Comparison of ENCODE assay signal across 9 cellular contexts in genomic region chr5:10913846-10914245, GRCh38.
A peak's percentile ranks its signal among the peaks of the same experiment; 100 is the strongest.
DNase-seq lines count a peak whose midpoint lies in the region; ATAC-seq, FAIRE-seq and TF ChIP-seq lines count a peak whose summit lies in the region.
"Had no signal": no experiment of that assay in that cellular context is flagged by ENCODE, and none has a peak within 500 bp of the region (broad histone marks: within the 10 kb centered on the region; RNA-seq: fewer than 3 reads in every experiment).

No MANE protein-coding gene starts in this region.

- no peaks in the 10 kb centered on the region for H3K36me3 ChIP-seq in left ventricle myocardium inferior

- no peaks in the 10 kb centered on the region for H3K9me3 ChIP-seq in left ventricle myocardium inferior (replicated peaks)

- DNase-seq in left ventricle myocardium superior, result no peak
- DNase-seq in left ventricle myocardium inferior, result no peak
- peak; percentile 7 for DNase-seq in SHP77 treated with DMSO at 0.1 percent for 48 hours (lab: John Stamatoyannopoulos, UW)
- DNase-seq in fibroblast of pulmonary artery (ENCODE audit: low read depth), result peak; percentile 26
- peak; percentile 79 for DNase-seq in urothelium cell line (ENCODE audit: low spot score)
- no peak for DNase-seq in hippocampal formation (lab: John Stamatoyannopoulos, UW)
- DNase-seq in activated effector memory CD4-positive, alpha-beta T cell treated with Interleukin-2 at 50 U/mL for 16 hours, result no peak
- DNase-seq in NCI-H526 (lab: John Stamatoyannopoulos, UW), result no peak
- DNase-seq: H9 had no signal

- peak; percentile 44 for FAIRE-seq in urothelium cell line (lab: Jason Lieb, UNC)

- H3K4me1 ChIP-seq in left ventricle myocardium inferior, result peaks cover 3% of the 10 kb centered on the region

- H3K27ac ChIP-seq in left ventricle myocardium inferior (replicated peaks), result no peak overlapping the region

- H3K4me3 ChIP-seq in left ventricle myocardium inferior (no peak overlapping the region), fibroblast of pulmonary artery (replicated peaks; ENCODE audit: low read depth, low read length) (no peak overlapping the region)

- intact Hi-C loops in left ventricle myocardium superior (cut with micrococcal nuclease) (no loop called here), left ventricle myocardium inferior (cut with micrococcal nuclease) (no loop called here)

- peak; percentile 60 for ATAC-seq in left ventricle myocardium superior

- no peaks in the 10 kb centered on the region for H3K27me3 ChIP-seq in left ventricle myocardium inferior (ENCODE audit: low read depth)

- no peak for TF ChIP-seq CTCF in left ventricle myocardium inferior (IDR thresholded peaks at IDR 0.05; ENCODE audit: borderline replicate concordance)
- no peak for TF ChIP-seq CTCF in fibroblast of pulmonary artery (IDR thresholded peaks at IDR 0.05; ENCODE audit: low read length, missing control alignments)

Comparison
In these comparisons a context has a peak if more than half of its experiments do, and no peak if none do; other contexts are left out.
1. DNase-seq: peak in SHP77 treated with DMSO at 0.1 percent for 48 hours (single experiment), fibroblast of pulmonary artery (single experiment) and urothelium cell line (single experiment); none in left ventricle myocardium superior (single experiment), left ventricle myocardium inferior (single experiment), hippocampal formation (0 of 2), activated effector memory CD4-positive, alpha-beta T cell treated with Interleukin-2 at 50 U/mL for 16 hours (single experiment) and NCI-H526 (0 of 2).